Comparison of ENCODE assay signal across 9 cellular contexts in the genomic region with DNA sequence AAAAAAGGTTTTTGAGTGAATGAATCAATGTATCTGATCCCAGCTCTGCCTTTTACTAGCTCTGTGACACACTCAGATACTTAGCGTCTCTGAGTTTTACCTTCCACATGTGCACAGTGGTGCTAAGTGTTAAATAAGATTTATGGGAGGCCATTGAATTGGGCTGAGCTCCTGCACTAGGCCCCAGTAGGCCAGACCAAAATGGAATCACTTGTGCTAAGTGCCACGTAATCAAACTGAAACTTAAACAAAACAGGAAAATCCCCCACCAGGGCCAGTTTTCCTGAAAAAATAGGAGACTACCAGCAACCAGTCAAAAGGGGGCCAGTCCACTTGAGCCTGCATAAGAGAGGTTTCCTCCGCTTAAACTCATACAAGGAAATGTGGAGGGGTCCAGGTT. TPM values are rescaled to one million over a fixed set of nuclear protein-coding genes. Genes with fewer than 3 reads are reported as not detected.
A peak's percentile ranks its signal among the peaks of the same experiment; 100 is the strongest.
DNase-seq lines count a peak whose midpoint lies in the region; ATAC-seq and TF ChIP-seq lines count a peak whose summit lies in the region.
"Had no signal": no experiment of that assay in that cellular context is flagged by ENCODE, and none has a peak within 500 bp of the region (broad histone marks: within the 10 kb centered on the region; RNA-seq: fewer than 3 reads in every experiment).

No MANE protein-coding gene starts in this region.

- no peak for TF ChIP-seq CTCF in right lobe of liver (IDR thresholded peaks at IDR 0.05)
- no peak for TF ChIP-seq CTCF in thoracic aorta (IDR thresholded peaks at IDR 0.05)
- no peak for TF ChIP-seq CTCF in brain microvascular endothelial cell (IDR thresholded peaks at IDR 0.05; ENCODE audit: low read depth, low read length, missing control alignments)

- no peaks in the 10 kb centered on the region for H3K9me3 Mint-ChIP-seq in activated T-cell treated with anti-CD3 and anti-CD28 coated beads, Interleukin-2, amount 50 U/mL, for 4 hours
- no peaks in the 10 kb centered on the region for H3K9me3 Mint-ChIP-seq in activated naive CD8-positive, alpha-beta T cell treated with anti-CD3 and anti-CD28 coated beads, Interleukin-2, amount 50 U/mL, for 24 hours

- peak overlapping the region in 1 of 3 donors; percentile 49 for H3K4me3 ChIP-seq in right lobe of liver
- H3K4me3 ChIP-seq in thoracic aorta, result peak overlapping the region; percentile 66
- no peak overlapping the region for H3K4me3 ChIP-seq in brain microvascular endothelial cell (ENCODE audit: low read depth, low read length)

- H3K9me3 ChIP-seq in right lobe of liver, result no peaks in the 10 kb centered on the region
- H3K9me3 ChIP-seq in thoracic aorta, result no peaks in the 10 kb centered on the region
- H3K9me3 ChIP-seq: BE2C had no signal

- intact Hi-C loops in right lobe of liver (cut with DNase I), result no loop called here

- in situ Hi-C loops in brain microvascular endothelial cell (cut with HindIII; ENCODE audit: low pct_ligation_motif_present, low sequenced_read_pairs), result no loop called here

- peaks cover 19% of the 10 kb centered on the region for H3K4me1 Mint-ChIP-seq in activated T-cell treated with anti-CD3 and anti-CD28 coated beads, Interleukin-2, amount 50 U/mL, for 4 hours (ENCODE audit: low read depth)
- peaks cover 20% of the 10 kb centered on the region for H3K4me1 Mint-ChIP-seq in activated naive CD8-positive, alpha-beta T cell treated with anti-CD3 and anti-CD28 coated beads, Interleukin-2, amount 50 U/mL, for 24 hours

- peaks cover 11% of the 10 kb centered on the region for H3K27me3 Mint-ChIP-seq in activated T-cell treated with anti-CD3 and anti-CD28 coated beads, Interleukin-2, amount 50 U/mL, for 4 hours (ENCODE audit: low read depth)
- H3K27me3 Mint-ChIP-seq in activated naive CD8-positive, alpha-beta T cell treated with anti-CD3 and anti-CD28 coated beads, Interleukin-2, amount 50 U/mL, for 24 hours, result peaks cover 9% of the 10 kb centered on the region

- no peak overlapping the region for H3K27ac Mint-ChIP-seq in activated naive CD8-positive, alpha-beta T cell treated with anti-CD3 and anti-CD28 coated beads, Interleukin-2, amount 50 U/mL, for 24 hours

- no peaks in the 10 kb centered on the region for H3K36me3 ChIP-seq in right lobe of liver
- no peaks in the 10 kb centered on the region for H3K36me3 ChIP-seq in thoracic aorta
- no peaks in the 10 kb centered on the region for H3K36me3 ChIP-seq in brain microvascular endothelial cell (replicated peaks)
- H3K36me3 ChIP-seq: BE2C had no signal

- no peak for DNase-seq in activated T-cell treated with anti-CD3 and anti-CD28 coated beads, Interleukin-2, amount 50 U/mL, for 4 hours
- DNase-seq in activated T-cell treated with anti-CD3 and anti-CD28 coated beads, Interleukin-2, amount 50 U/mL, for 48 hours, result no peak
- no peak for DNase-seq in activated naive CD8-positive, alpha-beta T cell treated with anti-CD3 and anti-CD28 coated beads, Interleukin-2, amount 50 U/mL, for 24 hours
- DNase-seq in right lobe of liver (no peak), thoracic aorta (ENCODE audit: low spot score) (no peak), NCI-H187 treated with DMSO at 0.1 percent for 48 hours (lab: John Stamatoyannopoulos, UW) (no peak), brain microvascular endothelial cell (no peak)
- DNase-seq: BE2C had no signal

- H3K27ac ChIP-seq in right lobe of liver (peak overlapping the region; percentile 37 to 92 (median 89)), thoracic aorta (peak overlapping the region; percentile 26 to 82), brain microvascular endothelial cell (no peak overlapping the region)

- no peaks in the 10 kb centered on the region for H3K36me3 Mint-ChIP-seq in activated T-cell treated with anti-CD3 and anti-CD28 coated beads, Interleukin-2, amount 50 U/mL, for 4 hours (ENCODE audit: insufficient read depth)
- no peaks in the 10 kb centered on the region for H3K36me3 Mint-ChIP-seq in activated naive CD8-positive, alpha-beta T cell treated with anti-CD3 and anti-CD28 coated beads, Interleukin-2, amount 50 U/mL, for 24 hours (ENCODE audit: low read depth)

- no peak for ATAC-seq in activated T-cell treated with anti-CD3 and anti-CD28 coated beads, Interleukin-2, amount 50 U/mL, for 4 hours
- no peak for ATAC-seq in activated naive CD8-positive, alpha-beta T cell treated with anti-CD3 and anti-CD28 coated beads, Interleukin-2, amount 50 U/mL, for 24 hours
- ATAC-seq in right lobe of liver (no peak), thoracic aorta (ENCODE audit: insufficient number of reproducible peaks, low FRiP score, low read depth) (no peak), GM18870 (IDR thresholded peaks at IDR 0.05; ENCODE audit: unreplicated experiment) (no peak)

- no peaks in the 10 kb centered on the region for H3K27me3 ChIP-seq in right lobe of liver
- H3K27me3 ChIP-seq in thoracic aorta (replicated peaks; ENCODE audit: insufficient read depth), result no peaks in the 10 kb centered on the region
- no peaks in the 10 kb centered on the region for H3K27me3 ChIP-seq in brain microvascular endothelial cell (replicated peaks)
- H3K27me3 ChIP-seq: BE2C had no signal

- 74% methylated on average over 3 of the region's 3 CpGs for WGBS in right lobe of liver (ENCODE audit: insufficient coverage, low coverage, low lambda C conversion rate, missing lambda C conversion rate)

- peak overlapping the region; percentile 86 for H3K4me3 Mint-ChIP-seq in activated T-cell treated with anti-CD3 and anti-CD28 coated beads, Interleukin-2, amount 50 U/mL, for 4 hours
- peak overlapping the region; percentile 76 for H3K4me3 Mint-ChIP-seq in activated naive CD8-positive, alpha-beta T cell treated with anti-CD3 and anti-CD28 coated beads, Interleukin-2, amount 50 U/mL, for 24 hours

- TF ChIP-seq POLR2A in right lobe of liver (IDR thresholded peaks at IDR 0.05), result no peak

- peaks cover 0 to 8% (median 0%) of the 10 kb centered on the region in 4 donors for H3K4me1 ChIP-seq in right lobe of liver
- H3K4me1 ChIP-seq in thoracic aorta (ENCODE audit: control insufficient read depth in 1 of 2, low read depth in 2 of 2), result peaks cover 0 to 15% of the 10 kb centered on the region in 2 donors

RNA-seq across cellular contexts. Expression of gene GJA3, which starts 40.9 kb away (rescaled TPM):
- under 1 TPM; 0.08 to 0.53 (median 0.35) TPM for total RNA-seq in activated T-cell treated with anti-CD3 and anti-CD28 coated beads, Interleukin-2, amount 50 U/mL, for 4 hours
- total RNA-seq in right lobe of liver (under 1 TPM in 1 of 6 experiments, not detected in 5; 0.11 TPM), thoracic aorta (under 1 TPM in 1 of 2 donors, not detected in 1; under 0.01 TPM)
